ENCODE assay signal across 26 cellular contexts in the genomic region with DNA sequence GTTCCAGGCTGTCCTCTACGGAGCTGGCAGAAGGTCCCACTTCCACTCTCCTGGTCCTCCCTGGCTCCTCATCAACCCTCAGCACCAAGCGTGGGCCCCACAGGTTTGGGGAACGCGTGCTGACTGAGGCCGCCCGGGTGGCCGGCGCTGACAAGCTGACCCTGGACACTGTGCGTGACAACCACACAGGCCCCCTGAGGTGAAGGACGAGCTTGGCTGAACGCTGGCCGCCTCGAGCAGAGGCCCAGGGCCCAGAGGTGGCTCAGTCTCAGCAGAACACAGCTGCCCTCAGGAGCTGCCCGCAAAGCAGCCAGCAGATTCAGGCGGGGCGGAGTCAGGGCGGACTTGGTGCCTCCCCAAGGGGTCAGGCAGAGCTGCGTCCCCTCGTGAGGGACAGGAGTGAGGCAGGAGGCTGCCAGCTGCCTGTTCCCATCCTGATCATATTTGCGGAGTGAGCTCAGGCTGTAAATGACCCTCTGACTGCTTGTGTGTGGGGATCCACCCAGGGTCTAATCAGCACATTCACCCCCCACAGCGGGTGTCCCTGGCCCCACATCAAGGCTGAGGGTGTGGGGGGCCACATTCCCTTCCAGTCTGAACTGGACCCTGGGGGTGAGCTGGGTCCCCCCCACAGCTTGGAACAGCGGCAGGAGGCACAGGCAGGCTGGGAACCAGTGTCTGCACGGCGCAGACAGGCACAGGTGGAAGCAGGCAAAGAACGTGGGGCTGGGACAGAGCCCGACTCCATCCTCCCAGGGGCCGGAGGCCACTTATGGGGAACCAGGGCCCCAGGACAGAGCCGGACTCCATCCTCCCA.
DNase-seq lines count a peak whose midpoint lies in the region; ATAC-seq, FAIRE-seq and TF ChIP-seq lines count a peak whose summit lies in the region.
"Had no signal": no experiment of that assay in that cellular context is flagged by ENCODE, and none has a peak within 500 bp of the region (broad histone marks: within the 10 kb centered on the region; RNA-seq: fewer than 3 reads in every experiment).

No MANE protein-coding gene starts in this region.

- 54 to 62% methylated on average over 27 to 28 of the region's 28 CpGs for WGBS in pancreas, 2 donors

- H3K36me3 ChIP-seq in Panc1 (ENCODE audit: control insufficient read depth, insufficient read depth, low read length) (no peaks in the 10 kb centered on the region), pancreas (no peaks in the 10 kb centered on the region)
- H3K36me3 ChIP-seq: ovary, sigmoid colon, uterus had no signal

- intact Hi-C loops in Panc1 (cut with micrococcal nuclease; ENCODE audit: unreplicated experiment), result no loop called here
- intact Hi-C loops in pancreas (cut with DNase I), result no loop called here

- POLR2A ChIA-PET in Panc1 (lab: Charles Lee), result no interaction called here

- CTCF ChIA-PET in Panc1 (lab: Charles Lee), result no interaction called here

- no peak for FAIRE-seq in pancreas (lab: Jason Lieb, UNC)
- FAIRE-seq: D721Med, islet of Langerhans had no signal

- DNase-seq in GM03348 (ENCODE audit: low spot score), result peak; percentile 6
- DNase-seq in Panc1 (ENCODE audit: low read depth, low spot score), result no peak
- DNase-seq in iPS-NIHi11 (ENCODE audit: low spot score), result peak; percentile 7
- peak in 4 of 6 donors; percentile 41 to 74 (median 58) for DNase-seq in pancreas
- no peak for DNase-seq in NCI-H2196 (lab: John Stamatoyannopoulos, UW; ENCODE audit: unreplicated experiment)
- DNase-seq in activated naive CD4-positive, alpha-beta T cell treated with Interleukin-2 at 50 U/mL for 16 hours, result no peak
- DNase-seq in HCEC 1CT, result no peak
- DNase-seq: activated naive CD4-positive, alpha-beta T cell treated with anti-CD3 and anti-CD28 coated beads, Interleukin-2, amount 50 U/mL, for 16 hours; activated T-cell treated with anti-CD3 and anti-CD28 coated beads, Interleukin-2, amount 50 U/mL, for 48 hours; effector CD4-positive, alpha-beta T cell; erythroblast; foreskin keratinocyte; HFFc6; mammary epithelial cell; NCI-H187; NCI-H69; ovary; sigmoid colon; T1000; uterus had no signal

- BruUV-seq in Panc1 (replicated peaks; lab: Mats Ljungman, UMichigan), result no TSS peak

- H3K27me3 ChIP-seq in Panc1 (ENCODE audit: control insufficient read depth, insufficient read depth, low read length) (no peaks in the 10 kb centered on the region), pancreas (no peaks in the 10 kb centered on the region)
- H3K27me3 ChIP-seq: foreskin keratinocyte, hepatocyte, ovary, sigmoid colon, uterus had no signal

- no peak overlapping the region for H3K4me3 ChIP-seq in Panc1 (ENCODE audit: low read depth in 2 of 2, low read length in 2 of 2)
- no peak overlapping the region for H3K4me3 ChIP-seq in pancreas
- H3K4me3 ChIP-seq: hepatocyte, ovary, sigmoid colon, SK-N-MC, uterus had no signal

- no peak for TF ChIP-seq CTCF in Panc1 (IDR thresholded peaks at IDR 0.05)
- TF ChIP-seq CTCF in pancreas (IDR thresholded peaks at IDR 0.05), result no peak

- in situ Hi-C loops in Panc1 (cut with HindIII; ENCODE audit: low pct_unique_long_range_greater_than_20kb, low sequenced_read_pairs), result no loop called here

- no peaks in the 10 kb centered on the region for H3K9me3 ChIP-seq in Panc1 (ENCODE audit: control insufficient read depth, insufficient read depth, low read depth, low read length)
- H3K9me3 ChIP-seq in pancreas, result no peaks in the 10 kb centered on the region
- H3K9me3 ChIP-seq: ovary, sigmoid colon, uterus had no signal

- H3K27ac ChIP-seq in Panc1 (ENCODE audit: low read length) (no peak overlapping the region), pancreas (peak overlapping the region in 1 of 4 donors; percentile 28)
- H3K27ac ChIP-seq: C4-2B, foreskin keratinocyte, hepatocyte, ovary, sigmoid colon, SK-N-MC, uterus had no signal

- ATAC-seq in Panc1 (peak; percentile 63), pancreas (peak; percentile 58 to 82 (median 72)), GM18873 (IDR thresholded peaks at IDR 0.05; ENCODE audit: low FRiP score, unreplicated experiment) (no peak)
- ATAC-seq: foreskin keratinocyte had no signal

- H3K4me1 ChIP-seq in Panc1 (ENCODE audit: control insufficient read depth, insufficient read depth, low read length) (no peaks in the 10 kb centered on the region), pancreas (no peaks in the 10 kb centered on the region)
- H3K4me1 ChIP-seq: foreskin keratinocyte, sigmoid colon, uterus had no signal

Comparison
In these comparisons a context has a peak if more than half of its experiments do, and no peak if none do; other contexts are left out.
1. DNase-seq: peak in GM03348 (single experiment), iPS-NIHi11 (single experiment) and pancreas (4 of 6); none in Panc1 (single experiment), NCI-H2196 (single experiment), activated naive CD4-positive, alpha-beta T cell treated with Interleukin-2 at 50 U/mL for 16 hours (single experiment) and HCEC 1CT (single experiment).